In the genomic region with DNA sequence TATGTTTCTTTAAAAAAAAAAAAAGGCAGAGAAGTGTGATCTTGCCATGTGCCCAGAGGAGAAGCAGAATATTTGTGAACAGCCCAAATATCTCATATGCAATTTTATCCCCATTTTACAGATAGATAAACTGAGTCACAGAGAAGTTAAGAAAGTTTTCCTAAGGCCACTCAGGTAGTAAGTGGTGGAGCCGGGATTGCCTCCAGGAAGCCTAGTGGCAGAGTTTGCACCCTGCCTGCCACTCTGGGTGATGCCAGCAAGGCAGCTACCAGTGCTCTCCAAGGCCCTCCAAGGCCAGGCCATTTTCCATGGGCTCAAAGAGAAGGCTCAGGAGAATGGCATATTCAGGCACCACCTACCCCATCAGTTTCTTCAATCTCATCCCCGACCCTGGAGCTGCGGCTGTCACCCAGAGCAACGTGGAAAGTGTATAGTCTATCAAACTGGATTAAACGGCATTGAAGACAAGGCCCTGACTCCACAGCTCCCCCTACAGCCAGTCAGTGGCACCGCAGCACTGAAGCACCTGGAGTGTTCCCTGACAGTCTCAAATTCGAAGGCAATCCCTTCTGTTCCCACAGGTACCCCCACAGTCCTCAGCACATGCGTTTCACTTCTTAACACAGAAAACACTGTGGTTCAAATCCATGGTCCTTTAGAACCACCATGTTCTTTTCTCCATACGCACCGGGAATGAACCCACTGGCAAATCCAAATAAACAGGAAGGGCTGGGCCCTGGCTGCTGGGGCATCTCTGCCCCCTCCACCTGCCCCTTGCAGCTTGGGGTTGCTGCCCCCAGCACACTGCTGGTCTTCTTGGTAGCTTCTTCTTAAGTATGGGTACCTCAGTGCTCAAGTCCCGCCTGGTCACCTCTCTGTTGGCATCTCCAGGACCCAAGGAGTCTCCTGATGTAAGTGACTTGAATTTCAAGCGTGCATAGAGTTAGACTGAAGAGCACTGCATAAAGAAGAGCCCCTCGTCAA, we compare ENCODE assay signal across 8 cellular contexts.
DNase-seq lines count a peak whose midpoint lies in the region; ATAC-seq and TF ChIP-seq lines count a peak whose summit lies in the region.

No MANE protein-coding gene starts in this region.

- H3K4me3 ChIP-seq in NB4 (ENCODE audit: low read depth, low read length) = no peak overlapping the region
- no peak overlapping the region for H3K4me3 ChIP-seq in left ventricle myocardium inferior

- H3K4me1 ChIP-seq in left ventricle myocardium inferior = peaks cover 36% of the 10 kb centered on the region

- peak; percentile 53 for DNase-seq in Right ventricle myocardium inferior (ENCODE audit: missing footprints)
- DNase-seq in cardiac septum (ENCODE audit: low spot score) = no peak
- peak; percentile 61 for DNase-seq in NB4 (ENCODE audit: low read depth)
- peak in 2 of 3 experiments; percentile 5 to 18 for DNase-seq in activated CD8-positive, alpha-beta memory T cell treated with anti-CD3 and anti-CD28 coated beads for 48 hours (ENCODE audit: low read depth in 2 of 3, low spot score in 2 of 3)
- DNase-seq in left ventricle myocardium inferior = no peak
- DNase-seq in stimulated activated naive B cell treated with anti-CD40 and anti-IgM and Interleukin-4, amounts not matched to agents 10 μg/mL and 1 μg/mL and 100 μg/mL, for 72 hours = no peak

- no peaks in the 10 kb centered on the region for H3K9me3 Mint-ChIP-seq in stimulated activated naive B cell treated with anti-CD40 and anti-IgM and Interleukin-4, amounts not matched to agents 10 μg/mL and 1 μg/mL and 100 μg/mL, for 72 hours

- no peaks in the 10 kb centered on the region for H3K36me3 Mint-ChIP-seq in stimulated activated naive B cell treated with anti-CD40 and anti-IgM and Interleukin-4, amounts not matched to agents 10 μg/mL and 1 μg/mL and 100 μg/mL, for 72 hours

- no peak for TF ChIP-seq POLR2A in NB4 (IDR thresholded peaks at IDR 0.05; ENCODE audit: extremely low read depth, insufficient read length)

- H3K4me1 Mint-ChIP-seq in stimulated activated naive B cell treated with anti-CD40 and anti-IgM and Interleukin-4, amounts not matched to agents 10 μg/mL and 1 μg/mL and 100 μg/mL, for 72 hours = no peaks in the 10 kb centered on the region

- no peak overlapping the region for H3K27ac ChIP-seq in left ventricle myocardium inferior (replicated peaks)

- peaks cover 35 to 38% of the 10 kb centered on the region in 2 donors for H3K27me3 Mint-ChIP-seq in stimulated activated naive B cell treated with anti-CD40 and anti-IgM and Interleukin-4, amounts not matched to agents 10 μg/mL and 1 μg/mL and 100 μg/mL, for 72 hours

- intact Hi-C loops in Right ventricle myocardium inferior (cut with DNase I) (no loop called here), cardiac septum (cut with DNase I) (no loop called here), left ventricle myocardium inferior (cut with micrococcal nuclease) (no loop called here)

- H3K4me3 Mint-ChIP-seq in stimulated activated naive B cell treated with anti-CD40 and anti-IgM and Interleukin-4, amounts not matched to agents 10 μg/mL and 1 μg/mL and 100 μg/mL, for 72 hours = no peak overlapping the region

- TF ChIP-seq CTCF in NB4 (IDR thresholded peaks at IDR 0.05; ENCODE audit: low read depth, low read length) (peak; percentile 99), left ventricle myocardium inferior (IDR thresholded peaks at IDR 0.05; ENCODE audit: borderline replicate concordance) (peak; percentile 79)

- ATAC-seq in Right ventricle myocardium inferior = peak; percentile 43
- peak; percentile 33 to 38 for ATAC-seq in stimulated activated naive B cell treated with anti-CD40 and anti-IgM and Interleukin-4, amounts not matched to agents 10 μg/mL and 1 μg/mL and 100 μg/mL, for 72 hours (replicated peaks)
- ATAC-seq in HG03108 (IDR thresholded peaks at IDR 0.05; ENCODE audit: unreplicated experiment) = no peak
- ATAC-seq in HG03159 (IDR thresholded peaks at IDR 0.05; ENCODE audit: unreplicated experiment) = no peak

- peaks cover 50% of the 10 kb centered on the region for H3K27me3 ChIP-seq in left ventricle myocardium inferior (ENCODE audit: low read depth)

- H3K27ac Mint-ChIP-seq in stimulated activated naive B cell treated with anti-CD40 and anti-IgM and Interleukin-4, amounts not matched to agents 10 μg/mL and 1 μg/mL and 100 μg/mL, for 72 hours = no peak overlapping the region

- no peaks in the 10 kb centered on the region for H3K36me3 ChIP-seq in left ventricle myocardium inferior

- no peaks in the 10 kb centered on the region for H3K9me3 ChIP-seq in left ventricle myocardium inferior (replicated peaks)

Comparison
In these comparisons a context has a peak if more than half of its experiments do, and no peak if none do; other contexts are left out.
1. DNase-seq: peak in Right ventricle myocardium inferior (single experiment), NB4 (single experiment) and activated CD8-positive, alpha-beta memory T cell treated with anti-CD3 and anti-CD28 coated beads for 48 hours (2 of 3); none in cardiac septum (single experiment), left ventricle myocardium inferior (single experiment) and stimulated activated naive B cell treated with anti-CD40 and anti-IgM and Interleukin-4, amounts not matched to agents 10 μg/mL and 1 μg/mL and 100 μg/mL, for 72 hours (single experiment).
2. ATAC-seq: peak in Right ventricle myocardium inferior (single experiment) and stimulated activated naive B cell treated with anti-CD40 and anti-IgM and Interleukin-4, amounts not matched to agents 10 μg/mL and 1 μg/mL and 100 μg/mL, for 72 hours (2 of 2); none in HG03108 (single experiment) and HG03159 (single experiment).